Comparison of ENCODE assay signal across 1 cellular context in the genomic region with DNA sequence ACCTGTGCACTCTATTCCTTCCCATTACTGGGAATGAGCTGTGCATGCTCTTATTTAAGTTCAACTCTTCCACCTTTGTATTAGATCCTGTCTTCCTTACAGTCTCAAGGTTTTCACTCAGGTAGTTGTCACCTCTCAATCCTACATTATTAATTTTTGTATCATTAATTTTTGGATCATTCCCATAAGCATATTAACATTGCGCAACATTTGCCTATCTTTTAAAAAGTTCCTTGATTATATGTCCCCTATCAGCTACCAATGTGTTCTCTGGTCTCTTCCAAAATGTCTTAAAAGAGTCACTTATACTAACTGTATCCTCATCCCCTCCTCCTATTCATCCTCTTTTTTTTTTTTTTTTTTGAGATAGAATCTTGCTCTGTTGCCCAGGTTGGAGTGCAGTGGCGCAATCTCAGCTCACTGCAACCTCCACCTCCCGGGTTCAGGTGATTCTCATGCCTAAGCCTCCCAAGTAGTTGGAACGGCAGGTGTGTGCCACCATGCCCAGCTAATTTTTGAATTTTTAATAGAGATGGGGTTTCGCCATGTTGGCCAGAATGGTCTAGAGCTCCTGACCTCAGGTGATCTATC.
TF ChIP-seq lines count a peak whose summit lies in the region.

No MANE protein-coding gene starts in this region.

TF ChIP-seq in K562, 482 proteins besides CTCF, POLR2A, EP300 and RAD21:
- TF ChIP-seq CEBPB (tag; IDR thresholded peaks at IDR 0.05) (peak; percentile 91), CEBPG (CRISPR knock-in tag; IDR thresholded peaks at IDR 0.05) (no peak), CEBPG (tag; conservative IDR thresholded peaks at IDR 0.05 in 1 of 2, IDR thresholded peaks at IDR 0.05 in 1 of 2) (peak; percentile 50 to 97), MYNN (IDR thresholded peaks at IDR 0.05) (no peak), MYNN (CRISPR knock-in tag; IDR thresholded peaks at IDR 0.05) (no peak)
- TF ChIP-seq, protein P1, sequence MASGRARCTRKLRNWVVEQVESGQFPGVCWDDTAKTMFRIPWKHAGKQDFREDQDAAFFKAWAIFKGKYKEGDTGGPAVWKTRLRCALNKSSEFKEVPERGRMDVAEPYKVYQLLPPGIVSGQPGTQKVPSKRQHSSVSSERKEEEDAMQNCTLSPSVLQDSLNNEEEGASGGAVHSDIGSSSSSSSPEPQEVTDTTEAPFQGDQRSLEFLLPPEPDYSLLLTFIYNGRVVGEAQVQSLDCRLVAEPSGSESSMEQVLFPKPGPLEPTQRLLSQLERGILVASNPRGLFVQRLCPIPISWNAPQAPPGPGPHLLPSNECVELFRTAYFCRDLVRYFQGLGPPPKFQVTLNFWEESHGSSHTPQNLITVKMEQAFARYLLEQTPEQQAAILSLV (tag; IDR thresholded peaks at IDR 0.05) = 0 out of 2 replicates have a peak, but pooled peaks have one; percentile 39
